In genomic region chrX:25016361-25016671, GRCh38 we compare ENCODE assay signal across 20 cellular contexts. TPM values are rescaled to one million over a fixed set of nuclear protein-coding genes. Genes with fewer than 3 reads are reported as not detected.
DNase-seq lines count a peak whose midpoint lies in the region; ATAC-seq, FAIRE-seq and TF ChIP-seq lines count a peak whose summit lies in the region.
"Had no signal": no experiment of that assay in that cellular context is flagged by ENCODE, and none has a peak within 500 bp of the region (broad histone marks: within the 10 kb centered on the region; RNA-seq: fewer than 3 reads in every experiment).

No MANE protein-coding gene starts in this region.

- H3K9me3 ChIP-seq in T-helper 17 cell (ENCODE audit: control insufficient read depth, low read length, poor library complexity, severe bottlenecking) = no peaks in the 10 kb centered on the region
- no peaks in the 10 kb centered on the region for H3K9me3 ChIP-seq in iPS-18a (ENCODE audit: control insufficient read depth, low read depth, low read length)
- no peaks in the 10 kb centered on the region for H3K9me3 ChIP-seq in ovary
- no peaks in the 10 kb centered on the region for H3K9me3 ChIP-seq in aorta (ENCODE audit: control insufficient read depth, low read length)
- H3K9me3 ChIP-seq: adrenal gland had no signal

- DNase-seq in activated CD8-positive, alpha-beta memory T cell treated with anti-CD3 and anti-CD28 coated beads, Interleukin-2, amount 10 ng/mL, durations not matched to agents 7 days and 5 days = no peak
- DNase-seq in activated CD8-positive, alpha-beta memory T cell treated with anti-CD3 and anti-CD28 coated beads, Interleukin-2, amount 50 U/mL, for 48 hours = no peak
- no peak for DNase-seq in T-helper 17 cell
- DNase-seq in ovary = peak; percentile 41 to 56 (median 50)
- DNase-seq in aorta = no peak
- DNase-seq in frontal cortex (ENCODE audit: low spot score in 2 of 2) = no peak
- DNase-seq: MM.1S; NCI-H2171; stimulated activated CD8-positive, alpha-beta memory T cell treated with anti-CD3 and anti-CD28 coated beads, Interleukin-4, amount 100 ng/mL, for 48 hours had no signal

- TF ChIP-seq CTCF in ovary (IDR thresholded peaks at IDR 0.05) = no peak

- peaks cover 76% of the 10 kb centered on the region for H3K27me3 Mint-ChIP-seq in activated CD8-positive, alpha-beta memory T cell treated with anti-CD3 and anti-CD28 coated beads, Interleukin-2, amount 10 ng/mL, durations not matched to agents 7 days and 5 days
- peaks cover 44% of the 10 kb centered on the region for H3K27me3 Mint-ChIP-seq in T-helper 17 cell

- intact Hi-C loops in ovary (cut with DNase I) (loop anchor here in 2 of 4 donors (10.0 kb wide), 2 partner anchors 142 to 172 kb away; no protein-coding TSS in a partner anchor), aorta (cut with DNase I) (no loop called here)

- TF ChIP-seq POLR2A in ovary (IDR thresholded peaks at IDR 0.05) = no peak

- H3K4me1 ChIP-seq in iPS-18a (ENCODE audit: control insufficient read depth, low read depth, low read length) (peaks cover 28% of the 10 kb centered on the region), ovary (ENCODE audit: insufficient read depth) (no peaks in the 10 kb centered on the region), aorta (ENCODE audit: control insufficient read depth in 1 of 2, insufficient read depth in 2 of 2, low read length in 2 of 2) (no peaks in the 10 kb centered on the region)
- H3K4me1 ChIP-seq: foreskin keratinocyte had no signal

- no peak for TF ChIP-seq EP300 in ovary (IDR thresholded peaks at IDR 0.05)

- H3K27ac ChIP-seq in iPS-18a (ENCODE audit: low read length) (no peak overlapping the region), ovary (peak overlapping the region; percentile 68 to 85), aorta (ENCODE audit: low read depth in 1 of 2, low read length in 2 of 2) (no peak overlapping the region)
- H3K27ac ChIP-seq: adrenal gland, foreskin keratinocyte, RWPE1 had no signal

- no peak overlapping the region for H3K9ac ChIP-seq in iPS-18a (ENCODE audit: low read length)

- no peaks in the 10 kb centered on the region for H3K36me3 ChIP-seq in iPS-18a (ENCODE audit: control insufficient read depth, low read depth, low read length)
- H3K36me3 ChIP-seq in ovary = no peaks in the 10 kb centered on the region
- no peaks in the 10 kb centered on the region for H3K36me3 ChIP-seq in aorta (ENCODE audit: control insufficient read depth in 1 of 2, insufficient read depth in 2 of 2, low read length in 1 of 2)
- H3K36me3 ChIP-seq: adrenal gland had no signal

- peak overlapping the region; percentile 40 for H3K27ac Mint-ChIP-seq in activated CD8-positive, alpha-beta memory T cell treated with anti-CD3 and anti-CD28 coated beads, Interleukin-2, amount 10 ng/mL, durations not matched to agents 7 days and 5 days
- no peak overlapping the region for H3K27ac Mint-ChIP-seq in T-helper 17 cell
- H3K27ac Mint-ChIP-seq: mesothelial cell of epicardium had no signal

- peaks cover 12% of the 10 kb centered on the region for H3K4me1 Mint-ChIP-seq in activated CD8-positive, alpha-beta memory T cell treated with anti-CD3 and anti-CD28 coated beads, Interleukin-2, amount 10 ng/mL, durations not matched to agents 7 days and 5 days
- H3K4me1 Mint-ChIP-seq in T-helper 17 cell = peaks cover 9% of the 10 kb centered on the region

- FAIRE-seq in frontal cortex (lab: Jason Lieb, UNC) = no peak
- FAIRE-seq: A204.1, K562, urothelium cell line had no signal

- CTCF ChIA-PET in activated CD8-positive, alpha-beta memory T cell treated with anti-CD3 and anti-CD28 coated beads, Interleukin-2, amount 10 ng/mL, durations not matched to agents 7 days and 5 days (lab: Charles Lee) = interaction anchor here (0.9 kb wide), 1 partner anchor 177 kb away, joined by 3 read pairs; no protein-coding TSS in a partner anchor

- H3K36me3 Mint-ChIP-seq in activated CD8-positive, alpha-beta memory T cell treated with anti-CD3 and anti-CD28 coated beads, Interleukin-2, amount 10 ng/mL, durations not matched to agents 7 days and 5 days = no peaks in the 10 kb centered on the region
- H3K36me3 Mint-ChIP-seq in T-helper 17 cell (ENCODE audit: low read depth) = peaks cover 4% of the 10 kb centered on the region
- H3K36me3 Mint-ChIP-seq: mesothelial cell of epicardium had no signal

- 28 to 43% (median 36%) methylated on average over 20 of the region's 20 CpGs for WGBS in ovary, 3 donors
- WGBS in aorta, 2 donors = 41 to 46% methylated on average over 20 of the region's 20 CpGs

- H3K4me3 ChIP-seq in iPS-18a (ENCODE audit: low read length) (peak overlapping the region; percentile 45), ovary (no peak overlapping the region), aorta (ENCODE audit: low read length in 2 of 2) (no peak overlapping the region)
- H3K4me3 ChIP-seq: K562 had no signal

- ATAC-seq in activated CD8-positive, alpha-beta memory T cell treated with anti-CD3 and anti-CD28 coated beads, Interleukin-2, amount 10 ng/mL, durations not matched to agents 7 days and 5 days = no peak
- ATAC-seq in T-helper 17 cell (no peak), aorta (ENCODE audit: low FRiP score) (no peak), GM19452 (IDR thresholded peaks at IDR 0.05; ENCODE audit: unreplicated experiment) (no peak)

- H3K27me3 ChIP-seq in iPS-18a (ENCODE audit: control insufficient read depth, insufficient read depth, low read length) = peaks cover 98% of the 10 kb centered on the region
- no peaks in the 10 kb centered on the region for H3K27me3 ChIP-seq in ovary
- peaks cover 0 to 1% of the 10 kb centered on the region in 2 donors for H3K27me3 ChIP-seq in aorta (ENCODE audit: control insufficient read depth in 1 of 2, insufficient read depth in 2 of 2, low read length in 1 of 2)

- no peaks in the 10 kb centered on the region for H3K9me3 Mint-ChIP-seq in activated CD8-positive, alpha-beta memory T cell treated with anti-CD3 and anti-CD28 coated beads, Interleukin-2, amount 10 ng/mL, durations not matched to agents 7 days and 5 days (ENCODE audit: low read depth)
- H3K9me3 Mint-ChIP-seq: mesothelial cell of epicardium had no signal

- no peak overlapping the region for H3K4me3 Mint-ChIP-seq in activated CD8-positive, alpha-beta memory T cell treated with anti-CD3 and anti-CD28 coated beads, Interleukin-2, amount 10 ng/mL, durations not matched to agents 7 days and 5 days
- peak overlapping the region; percentile 58 for H3K4me3 Mint-ChIP-seq in T-helper 17 cell

RNA-seq across cellular contexts. Expression of gene ARX, which starts 0.6 kb away (rescaled TPM):
- not detected for total RNA-seq in activated CD8-positive, alpha-beta memory T cell treated with anti-CD3 and anti-CD28 coated beads, Interleukin-2, amount 10 ng/mL, durations not matched to agents 7 days and 5 days
- total RNA-seq in T-helper 17 cell (not detected), ovary (100 to 1,000 TPM in 3 of 7 donors, 10 to 100 TPM in 4; 23.9 to 152 (median 91.5) TPM), aorta (not detected), frontal cortex (6.1 TPM)
- polyA plus RNA-seq in ovary (10 to 100 TPM; 21.8 to 78.0 TPM), aorta (not detected)
- total RNA-seq: adrenal gland, epithelial cell of proximal tubule, foreskin keratinocyte, K562, mesothelial cell of epicardium had no signal
- polyA plus RNA-seq: adrenal gland, BJ, foreskin keratinocyte had no signal

Comparison
In these comparisons a context has a peak if more than half of its experiments do, and no peak if none do; other contexts are left out.
1. DNase-seq: peak in ovary (5 of 5); none in activated CD8-positive, alpha-beta memory T cell treated with anti-CD3 and anti-CD28 coated beads, Interleukin-2, amount 10 ng/mL, durations not matched to agents 7 days and 5 days (single experiment), activated CD8-positive, alpha-beta memory T cell treated with anti-CD3 and anti-CD28 coated beads, Interleukin-2, amount 50 U/mL, for 48 hours (single experiment), T-helper 17 cell (0 of 3), aorta (0 of 2) and frontal cortex (0 of 2).
2. H3K27ac ChIP-seq: peak in ovary (2 of 2); none in iPS-18a (single experiment) and aorta (0 of 2).